In genomic region chr13:113855012-113855921, GRCh38 we compare ENCODE assay signal across 12 cellular contexts. TPM values are rescaled to one million over a fixed set of nuclear protein-coding genes. Genes with fewer than 3 reads are reported as not detected.
DNase-seq lines count a peak whose midpoint lies in the region; ATAC-seq and TF ChIP-seq lines count a peak whose summit lies in the region.
"Had no signal": no experiment of that assay in that cellular context is flagged by ENCODE, and none has a peak within 500 bp of the region (broad histone marks: within the 10 kb centered on the region; RNA-seq: fewer than 3 reads in every experiment).

No MANE protein-coding gene starts in this region.

- no peaks in the 10 kb centered on the region for H3K27me3 ChIP-seq in AG04450 (ENCODE audit: control insufficient read depth, insufficient read depth, low read length)
- no peaks in the 10 kb centered on the region for H3K27me3 ChIP-seq in Loucy (ENCODE audit: insufficient read depth, low read length, poor library complexity, severe bottlenecking)
- no peaks in the 10 kb centered on the region for H3K27me3 ChIP-seq in ovary
- H3K27me3 ChIP-seq: tibial nerve had no signal

- H3K4me2 ChIP-seq in Loucy (ENCODE audit: low read depth, low read length, poor library complexity, severe bottlenecking), result peak overlapping the region; percentile 67

- peak overlapping the region; percentile 58 for H3K27ac ChIP-seq in AG04450 (ENCODE audit: low read depth, low read length)
- no peak overlapping the region for H3K27ac ChIP-seq in ovary

- POLR2A ChIA-PET in AG04450 (lab: Yijun Ruan, JAX), result interaction anchor here (0.6 to 3.7 kb wide), 2 partner anchors 18 to 31 kb away, joined by 3 to 18 read pairs; no protein-coding TSS in a partner anchor

- DNase-seq in AG04450 (ENCODE audit: low read depth, low spot score) (no peak), fibroblast of villous mesenchyme (ENCODE audit: low read depth) (peak; percentile 59), ovary (peak in 4 of 5 donors; percentile 8 to 35 (median 19)), GM10266 (ENCODE audit: extremely low spot score) (no peak)
- DNase-seq: naive B cell; NCI-H1694 treated with DMSO at 0.1 percent for 48 hours; stimulated activated CD4-positive, alpha-beta T cell treated with anti-CD3 and anti-CD28 coated beads, Interleukin-4, amount 100 ng/mL, for 24 hours had no signal

- peak overlapping the region; percentile 14; the same call in 1 of the 2 replicates for H2AFZ ChIP-seq in Loucy (ENCODE audit: low read length)

- no peak for TF ChIP-seq POLR2A in ovary (IDR thresholded peaks at IDR 0.05)

- TF ChIP-seq EP300 in ovary (IDR thresholded peaks at IDR 0.05), result no peak

- intact Hi-C loops in ovary (cut with DNase I), result no loop called here

- H3K9me3 ChIP-seq in AG04450 (ENCODE audit: control insufficient read depth, insufficient read depth, low read length) (no peaks in the 10 kb centered on the region; the same call in 1 of the 2 replicates), Loucy (ENCODE audit: insufficient read depth, low read depth, low read length) (no peaks in the 10 kb centered on the region), ovary (no peaks in the 10 kb centered on the region)
- H3K9me3 ChIP-seq: tibial nerve had no signal

- no peak for ATAC-seq in GM19397 (IDR thresholded peaks at IDR 0.05; ENCODE audit: unreplicated experiment)
- ATAC-seq in HG03457 (IDR thresholded peaks at IDR 0.05; ENCODE audit: unreplicated experiment), result no peak
- ATAC-seq in HG03442 (IDR thresholded peaks at IDR 0.05; ENCODE audit: unreplicated experiment), result no peak

- H3K4me1 ChIP-seq in Loucy (ENCODE audit: insufficient read depth, low read length, poor library complexity, severe bottlenecking) (peaks cover 31% of the 10 kb centered on the region), ovary (ENCODE audit: insufficient read depth) (peaks cover 44% of the 10 kb centered on the region)

- CTCF ChIA-PET in AG04450 (lab: Charles Lee), result no interaction called here

- 68 to 71% (median 71%) methylated on average over 33 of the region's 33 CpGs for WGBS in ovary, 3 donors

- no peaks in the 10 kb centered on the region for H3K9me2 ChIP-seq in Loucy (replicated peaks; ENCODE audit: low read depth, low read length)

- TF ChIP-seq CTCF in AG04450 (IDR thresholded peaks at IDR 0.05; ENCODE audit: low read depth, low read length), result no peak
- no peak for TF ChIP-seq CTCF in Loucy (conservative IDR thresholded peaks at IDR 0.05; ENCODE audit: low read length)
- TF ChIP-seq CTCF in fibroblast of villous mesenchyme (IDR thresholded peaks at IDR 0.05; ENCODE audit: insufficient read depth, low read depth, low read length), result no peak
- TF ChIP-seq CTCF in ovary (IDR thresholded peaks at IDR 0.05), result no peak
- TF ChIP-seq CTCF in GM10266 (IDR thresholded peaks at IDR 0.05; ENCODE audit: control insufficient read depth, insufficient read depth, low read depth, missing control alignments), result no peak

- no peaks in the 10 kb centered on the region for H3F3A ChIP-seq in Loucy (ENCODE audit: low read depth)

- H3K4me3 ChIP-seq in AG04450 (ENCODE audit: low read depth, low read length), result no peak overlapping the region
- peak overlapping the region; percentile 24 for H3K4me3 ChIP-seq in Loucy (ENCODE audit: low read length, poor library complexity, severe bottlenecking)
- no peak overlapping the region for H3K4me3 ChIP-seq in fibroblast of villous mesenchyme (ENCODE audit: low read depth, low read length)
- no peak overlapping the region for H3K4me3 ChIP-seq in ovary
- H3K4me3 ChIP-seq: tibial nerve had no signal

- H3K9ac ChIP-seq in Loucy (ENCODE audit: low read depth, low read length, poor library complexity, severe bottlenecking), result no peak overlapping the region

- H3K36me3 ChIP-seq in Loucy (ENCODE audit: insufficient read depth, low read length) (no peaks in the 10 kb centered on the region), ovary (no peaks in the 10 kb centered on the region)
- H3K36me3 ChIP-seq: tibial nerve had no signal

- no peaks in the 10 kb centered on the region for H3K79me2 ChIP-seq in Loucy (ENCODE audit: insufficient read depth, low read length)

- no peaks in the 10 kb centered on the region for H4K20me1 ChIP-seq in Loucy (ENCODE audit: insufficient read depth, low read length, poor library complexity, severe bottlenecking)

RNA-seq across cellular contexts. Expression of gene GAS6, which starts 8.6 kb away (rescaled TPM):
- 356 and 455 TPM in 2 replicates for polyA plus RNA-seq in AG04450 (2011; rRNA removed)
- polyA minus RNA-seq in AG04450 (2011; rRNA and poly(A)+ RNA removed), result 131 and 182 TPM in 2 replicates
- 172 and 216 TPM in 2 replicates for total RNA-seq in fibroblast of villous mesenchyme
- total RNA-seq in ovary, result 100 to 1,000 TPM in 6 of 7 donors, 10 to 100 TPM in 1; 98.3 to 336 (median 143) TPM
- 100 to 1,000 TPM in 1 of 2 donors, 10 to 100 TPM in 1; 44.9 to 183 TPM for polyA plus RNA-seq in ovary

Comparison
In these comparisons a context has a peak if more than half of its experiments do, and no peak if none do; other contexts are left out.
1. DNase-seq: peak in fibroblast of villous mesenchyme (single experiment) and ovary (4 of 5); none in AG04450 (single experiment) and GM10266 (single experiment).